In genomic region chr10:63666836-63667383, GRCh38 we compare ENCODE assay signal across 3 cellular contexts.
TF ChIP-seq lines count a peak whose summit lies in the region.

No MANE protein-coding gene starts in this region.

TF ChIP-seq in liver, 16 proteins besides CTCF, POLR2A, EP300 and RAD21 (continued from another document):
- peak in 1 of 2 donors; percentile 18 for TF ChIP-seq JUND (IDR thresholded peaks at IDR 0.05)
- no peak for TF ChIP-seq TAF1 (conservative IDR thresholded peaks at IDR 0.05)
- no peak for TF ChIP-seq EGR1 (IDR thresholded peaks at IDR 0.05; ENCODE audit: low read depth in 2 of 2)
- no peak for TF ChIP-seq HNF4G (IDR thresholded peaks at IDR 0.05)
- TF ChIP-seq FOXA2 (IDR thresholded peaks at IDR 0.05): no peak
- TF ChIP-seq NR2F2 (IDR thresholded peaks at IDR 0.05): no peak
- TF ChIP-seq, protein P1, sequence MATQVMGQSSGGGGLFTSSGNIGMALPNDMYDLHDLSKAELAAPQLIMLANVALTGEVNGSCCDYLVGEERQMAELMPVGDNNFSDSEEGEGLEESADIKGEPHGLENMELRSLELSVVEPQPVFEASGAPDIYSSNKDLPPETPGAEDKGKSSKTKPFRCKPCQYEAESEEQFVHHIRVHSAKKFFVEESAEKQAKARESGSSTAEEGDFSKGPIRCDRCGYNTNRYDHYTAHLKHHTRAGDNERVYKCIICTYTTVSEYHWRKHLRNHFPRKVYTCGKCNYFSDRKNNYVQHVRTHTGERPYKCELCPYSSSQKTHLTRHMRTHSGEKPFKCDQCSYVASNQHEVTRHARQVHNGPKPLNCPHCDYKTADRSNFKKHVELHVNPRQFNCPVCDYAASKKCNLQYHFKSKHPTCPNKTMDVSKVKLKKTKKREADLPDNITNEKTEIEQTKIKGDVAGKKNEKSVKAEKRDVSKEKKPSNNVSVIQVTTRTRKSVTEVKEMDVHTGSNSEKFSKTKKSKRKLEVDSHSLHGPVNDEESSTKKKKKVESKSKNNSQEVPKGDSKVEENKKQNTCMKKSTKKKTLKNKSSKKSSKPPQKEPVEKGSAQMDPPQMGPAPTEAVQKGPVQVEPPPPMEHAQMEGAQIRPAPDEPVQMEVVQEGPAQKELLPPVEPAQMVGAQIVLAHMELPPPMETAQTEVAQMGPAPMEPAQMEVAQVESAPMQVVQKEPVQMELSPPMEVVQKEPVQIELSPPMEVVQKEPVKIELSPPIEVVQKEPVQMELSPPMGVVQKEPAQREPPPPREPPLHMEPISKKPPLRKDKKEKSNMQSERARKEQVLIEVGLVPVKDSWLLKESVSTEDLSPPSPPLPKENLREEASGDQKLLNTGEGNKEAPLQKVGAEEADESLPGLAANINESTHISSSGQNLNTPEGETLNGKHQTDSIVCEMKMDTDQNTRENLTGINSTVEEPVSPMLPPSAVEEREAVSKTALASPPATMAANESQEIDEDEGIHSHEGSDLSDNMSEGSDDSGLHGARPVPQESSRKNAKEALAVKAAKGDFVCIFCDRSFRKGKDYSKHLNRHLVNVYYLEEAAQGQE (IDR thresholded peaks at IDR 0.05): no peak
- no peak for TF ChIP-seq ZBTB33 (IDR thresholded peaks at IDR 0.05)
- TF ChIP-seq, protein P2, sequence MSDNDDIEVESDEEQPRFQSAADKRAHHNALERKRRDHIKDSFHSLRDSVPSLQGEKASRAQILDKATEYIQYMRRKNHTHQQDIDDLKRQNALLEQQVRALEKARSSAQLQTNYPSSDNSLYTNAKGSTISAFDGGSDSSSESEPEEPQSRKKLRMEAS (IDR thresholded peaks at IDR 0.05): no peak
- no peak for TF ChIP-seq HNF4A (conservative IDR thresholded peaks at IDR 0.05)
- no peak for TF ChIP-seq ATF3 (IDR thresholded peaks at IDR 0.05)
- TF ChIP-seq YY1 (IDR thresholded peaks at IDR 0.05): no peak
- TF ChIP-seq SP1 (IDR thresholded peaks at IDR 0.05): peak; percentile 12
TF ChIP-seq in liver: peak in this region for 3.

TF ChIP-seq in HepG2, 621 proteins besides CTCF, POLR2A, EP300 and RAD21 (continued from another document):
- TF ChIP-seq, protein P3, sequence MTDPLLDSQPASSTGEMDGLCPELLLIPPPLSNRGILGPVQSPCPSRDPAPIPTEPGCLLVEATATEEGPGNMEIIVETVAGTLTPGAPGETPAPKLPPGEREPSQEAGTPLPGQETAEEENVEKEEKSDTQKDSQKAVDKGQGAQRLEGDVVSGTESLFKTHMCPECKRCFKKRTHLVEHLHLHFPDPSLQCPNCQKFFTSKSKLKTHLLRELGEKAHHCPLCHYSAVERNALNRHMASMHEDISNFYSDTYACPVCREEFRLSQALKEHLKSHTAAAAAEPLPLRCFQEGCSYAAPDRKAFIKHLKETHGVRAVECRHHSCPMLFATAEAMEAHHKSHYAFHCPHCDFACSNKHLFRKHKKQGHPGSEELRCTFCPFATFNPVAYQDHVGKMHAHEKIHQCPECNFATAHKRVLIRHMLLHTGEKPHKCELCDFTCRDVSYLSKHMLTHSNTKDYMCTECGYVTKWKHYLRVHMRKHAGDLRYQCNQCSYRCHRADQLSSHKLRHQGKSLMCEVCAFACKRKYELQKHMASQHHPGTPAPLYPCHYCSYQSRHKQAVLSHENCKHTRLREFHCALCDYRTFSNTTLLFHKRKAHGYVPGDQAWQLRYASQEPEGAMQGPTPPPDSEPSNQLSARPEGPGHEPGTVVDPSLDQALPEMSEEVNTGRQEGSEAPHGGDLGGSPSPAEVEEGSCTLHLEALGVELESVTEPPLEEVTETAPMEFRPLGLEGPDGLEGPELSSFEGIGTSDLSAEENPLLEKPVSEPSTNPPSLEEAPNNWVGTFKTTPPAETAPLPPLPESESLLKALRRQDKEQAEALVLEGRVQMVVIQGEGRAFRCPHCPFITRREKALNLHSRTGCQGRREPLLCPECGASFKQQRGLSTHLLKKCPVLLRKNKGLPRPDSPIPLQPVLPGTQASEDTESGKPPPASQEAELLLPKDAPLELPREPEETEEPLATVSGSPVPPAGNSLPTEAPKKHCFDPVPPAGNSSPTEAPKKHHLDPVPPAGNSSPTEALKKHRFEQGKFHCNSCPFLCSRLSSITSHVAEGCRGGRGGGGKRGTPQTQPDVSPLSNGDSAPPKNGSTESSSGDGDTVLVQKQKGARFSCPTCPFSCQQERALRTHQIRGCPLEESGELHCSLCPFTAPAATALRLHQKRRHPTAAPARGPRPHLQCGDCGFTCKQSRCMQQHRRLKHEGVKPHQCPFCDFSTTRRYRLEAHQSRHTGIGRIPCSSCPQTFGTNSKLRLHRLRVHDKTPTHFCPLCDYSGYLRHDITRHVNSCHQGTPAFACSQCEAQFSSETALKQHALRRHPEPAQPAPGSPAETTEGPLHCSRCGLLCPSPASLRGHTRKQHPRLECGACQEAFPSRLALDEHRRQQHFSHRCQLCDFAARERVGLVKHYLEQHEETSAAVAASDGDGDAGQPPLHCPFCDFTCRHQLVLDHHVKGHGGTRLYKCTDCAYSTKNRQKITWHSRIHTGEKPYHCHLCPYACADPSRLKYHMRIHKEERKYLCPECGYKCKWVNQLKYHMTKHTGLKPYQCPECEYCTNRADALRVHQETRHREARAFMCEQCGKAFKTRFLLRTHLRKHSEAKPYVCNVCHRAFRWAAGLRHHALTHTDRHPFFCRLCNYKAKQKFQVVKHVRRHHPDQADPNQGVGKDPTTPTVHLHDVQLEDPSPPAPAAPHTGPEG (CRISPR knock-in tag; IDR thresholded peaks at IDR 0.05): no peak
- no peak for TF ChIP-seq SMC3 (IDR thresholded peaks at IDR 0.05; ENCODE audit: low read length)
- no peak for TF ChIP-seq XRCC5 (optimal IDR thresholded peaks at IDR 0.05; ENCODE audit: low read length)
- no peak for TF ChIP-seq ZNF44 (CRISPR knock-in tag; IDR thresholded peaks at IDR 0.05)
- TF ChIP-seq, protein P4, sequence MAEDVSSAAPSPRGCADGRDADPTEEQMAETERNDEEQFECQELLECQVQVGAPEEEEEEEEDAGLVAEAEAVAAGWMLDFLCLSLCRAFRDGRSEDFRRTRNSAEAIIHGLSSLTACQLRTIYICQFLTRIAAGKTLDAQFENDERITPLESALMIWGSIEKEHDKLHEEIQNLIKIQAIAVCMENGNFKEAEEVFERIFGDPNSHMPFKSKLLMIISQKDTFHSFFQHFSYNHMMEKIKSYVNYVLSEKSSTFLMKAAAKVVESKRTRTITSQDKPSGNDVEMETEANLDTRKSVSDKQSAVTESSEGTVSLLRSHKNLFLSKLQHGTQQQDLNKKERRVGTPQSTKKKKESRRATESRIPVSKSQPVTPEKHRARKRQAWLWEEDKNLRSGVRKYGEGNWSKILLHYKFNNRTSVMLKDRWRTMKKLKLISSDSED (CRISPR knock-in tag; IDR thresholded peaks at IDR 0.05): no peak
- TF ChIP-seq PRPF4 (IDR thresholded peaks at IDR 0.05; ENCODE audit: low read depth, low read length, poor library complexity, severe bottlenecking): no peak
- no peak for TF ChIP-seq SNRNP70 (IDR thresholded peaks at IDR 0.05; ENCODE audit: low read depth, low read length)
- TF ChIP-seq TARDBP (CRISPR knock-in tag; IDR thresholded peaks at IDR 0.05): no peak
- no peak for TF ChIP-seq ZNF337 (CRISPR knock-in tag; IDR thresholded peaks at IDR 0.05; ENCODE audit: borderline replicate concordance, low read depth)
- no peak for TF ChIP-seq DR1 (CRISPR knock-in tag; IDR thresholded peaks at IDR 0.05)
- TF ChIP-seq ZNF121 (CRISPR knock-in tag; IDR thresholded peaks at IDR 0.05): no peak
- TF ChIP-seq SMAD1 (CRISPR knock-in tag; IDR thresholded peaks at IDR 0.05; ENCODE audit: borderline replicate concordance, low read depth): no peak
- no peak for TF ChIP-seq MED13 (CRISPR knock-in tag; IDR thresholded peaks at IDR 0.05)
TF ChIP-seq in HepG2: peak in this region for 0.

TF ChIP-seq in H1, 55 proteins besides CTCF, POLR2A, EP300 and RAD21 (continued from another document):
- TF ChIP-seq ATF2 (IDR thresholded peaks at IDR 0.05; ENCODE audit: low read length): no peak
- no peak for TF ChIP-seq KDM1A (IDR thresholded peaks at IDR 0.05; ENCODE audit: borderline replicate concordance, low read length)
- TF ChIP-seq CREB1 (IDR thresholded peaks at IDR 0.05): no peak
- TF ChIP-seq POLR2AphosphoS5 (IDR thresholded peaks at IDR 0.05; ENCODE audit: low read depth, low read length): no peak
- TF ChIP-seq EZH2 (IDR thresholded peaks at IDR 0.05; ENCODE audit: low read depth, low read length, severe bottlenecking): no peak
- no peak for TF ChIP-seq ASH2L (IDR thresholded peaks at IDR 0.05; ENCODE audit: low read length)
- TF ChIP-seq BCL11A (IDR thresholded peaks at IDR 0.05; ENCODE audit: low read depth in 2 of 2, low read length in 2 of 2): no peak
